Comparison of ENCODE assay signal across 25 cellular contexts in the genomic region with DNA sequence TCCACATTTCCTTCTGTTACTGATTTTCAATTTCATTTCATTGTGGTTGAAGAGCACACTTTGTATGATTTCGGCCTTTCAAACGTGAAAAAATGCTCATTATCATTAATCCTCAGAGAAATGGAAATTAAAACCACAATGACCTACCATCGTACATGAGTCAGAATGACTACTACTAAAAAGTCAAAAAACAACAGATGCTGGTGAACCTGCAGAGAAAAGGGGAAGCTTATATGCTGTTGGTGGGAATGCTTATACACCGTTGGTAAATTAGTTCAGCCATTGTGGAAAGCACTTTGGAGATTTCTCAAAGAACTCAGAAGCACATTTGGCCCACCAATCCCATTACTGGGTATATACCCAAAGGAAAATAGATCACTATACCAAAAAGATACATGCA.
"Had no signal": no experiment of that assay in that cellular context is flagged by ENCODE, and none has a peak within 500 bp of the region (broad histone marks: within the 10 kb centered on the region; RNA-seq: fewer than 3 reads in every experiment).

No MANE protein-coding gene starts in this region.

- FAIRE-seq: endometrium, frontal cortex, islet of Langerhans, keratinocyte had no signal

- ATAC-seq: effector memory CD8-positive, alpha-beta T cell; esophagus mucosa; foreskin keratinocyte; gastroesophageal sphincter; heart right ventricle; left lung; left ventricle myocardium superior; lower lobe of right lung; mucosa of descending colon had no signal

- H3K4me1 Mint-ChIP-seq: mesothelial cell of epicardium had no signal

- H3K9me3 Mint-ChIP-seq: effector memory CD8-positive, alpha-beta T cell had no signal

- H3K36me3 Mint-ChIP-seq: mesothelial cell of epicardium, naive B cell had no signal

- H3K27me3 Mint-ChIP-seq: dendritic cell treated with granulocyte-macrophage colony-stimulating factor and Interleukin-4, amounts not matched to agents 40 ng/mL and 50 ng/mL, for 4 days had no signal

- H3K4me3 ChIP-seq: colonic mucosa, esophagus squamous epithelium, gastroesophageal sphincter, heart right ventricle, left lung, lower lobe of right lung, mucosa of descending colon had no signal

- DNase-seq: colonic mucosa; cortex of kidney; effector CD8-positive, alpha-beta T cell; effector memory CD8-positive, alpha-beta T cell; endodermal cell; erythroblast; esophagus squamous epithelium; foreskin keratinocyte; head of caudate nucleus; heart right ventricle; hippocampal formation; left lung; left ventricle myocardium superior; lower lobe of right lung; mesenchymal stem cell; mucosa of descending colon; naive B cell had no signal

- H3K27ac Mint-ChIP-seq: dendritic cell treated with granulocyte-macrophage colony-stimulating factor and Interleukin-4, amounts not matched to agents 40 ng/mL and 50 ng/mL, for 4 days; effector memory CD8-positive, alpha-beta T cell; endodermal cell; mesothelial cell of epicardium; naive B cell had no signal

- H3K4me3 Mint-ChIP-seq: dendritic cell treated with granulocyte-macrophage colony-stimulating factor and Interleukin-4, amounts not matched to agents 40 ng/mL and 50 ng/mL, for 4 days; endodermal cell; mesothelial cell of epicardium; naive B cell had no signal
